ENCODE assay signal across 1 cellular context in the genomic region with DNA sequence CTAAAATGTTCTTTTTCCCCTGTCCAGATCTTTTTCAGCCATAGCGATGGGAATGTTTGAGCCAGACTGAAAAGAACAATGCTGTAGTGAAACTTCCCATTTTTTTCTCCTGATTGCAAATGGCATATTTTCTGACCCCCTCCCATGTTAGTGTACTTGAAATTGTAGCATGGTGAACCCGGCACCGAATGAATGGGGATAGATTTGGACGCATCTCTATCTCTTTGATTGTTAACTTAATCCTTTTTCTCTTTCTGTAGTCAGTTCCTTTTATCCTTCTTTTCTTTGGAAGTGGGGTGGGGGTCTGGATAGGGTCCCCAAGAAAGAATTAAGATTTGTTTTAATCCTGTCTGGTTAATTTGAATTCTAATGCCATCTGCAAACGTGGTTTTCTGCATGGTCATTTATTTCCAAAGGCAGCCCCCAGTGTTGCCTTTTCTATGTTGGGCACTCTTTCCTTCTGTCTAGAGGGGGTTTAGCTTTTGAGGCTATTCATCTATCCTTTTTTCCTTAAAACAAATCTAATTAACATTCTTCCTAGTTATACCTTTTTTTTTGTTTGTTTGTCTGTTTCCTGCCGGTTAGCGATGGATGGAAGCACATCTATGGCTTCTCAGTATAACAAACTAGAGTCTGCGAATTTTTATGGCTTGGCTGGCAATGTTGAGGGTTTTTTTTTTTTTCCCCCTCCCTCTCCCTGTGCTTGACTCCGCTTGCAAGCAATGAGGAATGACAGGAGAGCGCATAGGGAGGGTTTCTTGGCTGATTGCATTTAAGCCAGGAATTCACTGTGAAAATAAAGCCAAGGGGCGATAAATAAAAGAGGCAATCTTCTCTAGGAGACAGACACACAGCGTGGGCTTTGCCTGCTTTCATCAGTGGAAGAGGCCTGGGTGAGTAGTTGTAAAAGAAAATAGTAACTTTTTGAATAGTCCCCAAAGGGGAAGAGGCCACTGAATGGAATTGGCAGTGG.
TF ChIP-seq lines count a peak whose summit lies in the region.

No MANE protein-coding gene starts in this region.

TF ChIP-seq in HCT116, 20 proteins besides CTCF, POLR2A, EP300 and RAD21 (continued from another document):
- TF ChIP-seq, protein P1, sequence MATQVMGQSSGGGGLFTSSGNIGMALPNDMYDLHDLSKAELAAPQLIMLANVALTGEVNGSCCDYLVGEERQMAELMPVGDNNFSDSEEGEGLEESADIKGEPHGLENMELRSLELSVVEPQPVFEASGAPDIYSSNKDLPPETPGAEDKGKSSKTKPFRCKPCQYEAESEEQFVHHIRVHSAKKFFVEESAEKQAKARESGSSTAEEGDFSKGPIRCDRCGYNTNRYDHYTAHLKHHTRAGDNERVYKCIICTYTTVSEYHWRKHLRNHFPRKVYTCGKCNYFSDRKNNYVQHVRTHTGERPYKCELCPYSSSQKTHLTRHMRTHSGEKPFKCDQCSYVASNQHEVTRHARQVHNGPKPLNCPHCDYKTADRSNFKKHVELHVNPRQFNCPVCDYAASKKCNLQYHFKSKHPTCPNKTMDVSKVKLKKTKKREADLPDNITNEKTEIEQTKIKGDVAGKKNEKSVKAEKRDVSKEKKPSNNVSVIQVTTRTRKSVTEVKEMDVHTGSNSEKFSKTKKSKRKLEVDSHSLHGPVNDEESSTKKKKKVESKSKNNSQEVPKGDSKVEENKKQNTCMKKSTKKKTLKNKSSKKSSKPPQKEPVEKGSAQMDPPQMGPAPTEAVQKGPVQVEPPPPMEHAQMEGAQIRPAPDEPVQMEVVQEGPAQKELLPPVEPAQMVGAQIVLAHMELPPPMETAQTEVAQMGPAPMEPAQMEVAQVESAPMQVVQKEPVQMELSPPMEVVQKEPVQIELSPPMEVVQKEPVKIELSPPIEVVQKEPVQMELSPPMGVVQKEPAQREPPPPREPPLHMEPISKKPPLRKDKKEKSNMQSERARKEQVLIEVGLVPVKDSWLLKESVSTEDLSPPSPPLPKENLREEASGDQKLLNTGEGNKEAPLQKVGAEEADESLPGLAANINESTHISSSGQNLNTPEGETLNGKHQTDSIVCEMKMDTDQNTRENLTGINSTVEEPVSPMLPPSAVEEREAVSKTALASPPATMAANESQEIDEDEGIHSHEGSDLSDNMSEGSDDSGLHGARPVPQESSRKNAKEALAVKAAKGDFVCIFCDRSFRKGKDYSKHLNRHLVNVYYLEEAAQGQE (IDR thresholded peaks at IDR 0.05; ENCODE audit: low read depth), result no peak
- no peak for TF ChIP-seq ZFX (IDR thresholded peaks at IDR 0.05)
TF ChIP-seq in HCT116: peak in this region for 0.
